In the genomic region with DNA sequence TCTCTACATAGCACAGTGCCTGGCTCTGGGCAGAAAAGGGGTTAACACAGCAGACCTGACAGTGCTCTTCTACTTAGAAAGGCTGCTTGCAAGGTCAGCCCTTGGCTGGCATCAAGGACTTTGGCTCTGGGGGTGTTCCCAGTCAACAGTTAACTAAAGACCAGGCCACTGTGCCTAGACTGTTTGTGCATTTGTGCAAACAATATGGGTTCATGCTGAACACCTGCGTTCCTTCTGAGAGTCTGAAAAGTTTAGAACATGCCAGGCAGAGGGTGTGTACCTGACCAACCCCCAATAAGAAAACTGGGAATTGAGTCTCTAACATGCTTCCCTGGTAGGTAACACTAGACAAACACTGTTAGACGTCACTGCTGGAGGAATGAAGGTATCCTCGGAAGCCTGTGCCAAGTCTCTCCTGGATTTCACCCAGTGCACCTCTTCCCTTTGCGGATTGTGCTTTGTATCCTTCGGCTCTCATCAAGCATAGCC, we compare ENCODE assay signal across 27 cellular contexts.
DNase-seq lines count a peak whose midpoint lies in the region; ATAC-seq and TF ChIP-seq lines count a peak whose summit lies in the region.
"Had no signal": no experiment of that assay in that cellular context is flagged by ENCODE, and none has a peak within 500 bp of the region (broad histone marks: within the 10 kb centered on the region; RNA-seq: fewer than 3 reads in every experiment).

No MANE protein-coding gene starts in this region.

- H3K27ac ChIP-seq in GM23338 (ENCODE audit: low read depth) = no peak overlapping the region
- no peak overlapping the region for H3K27ac ChIP-seq in endodermal cell (ENCODE audit: low read depth, low read length)
- H3K27ac ChIP-seq in prostate gland = peak overlapping the region; percentile 68 to 78
- no peak overlapping the region for H3K27ac ChIP-seq in SJCRH30
- H3K27ac ChIP-seq: ascending aorta, parathyroid adenoma, sigmoid colon, suprapubic skin, uterus, VCaP had no signal

- H3K4me3 ChIP-seq in GM23338 (no peak overlapping the region), endodermal cell (ENCODE audit: low read length) (peak overlapping the region; percentile 60), prostate gland (no peak overlapping the region), SJCRH30 (no peak overlapping the region)
- H3K4me3 ChIP-seq: ascending aorta, lung, sigmoid colon, suprapubic skin, uterus had no signal

- H3K9me3 ChIP-seq in endodermal cell (ENCODE audit: control insufficient read depth, low read length) (peaks cover 15% of the 10 kb centered on the region), prostate gland (no peaks in the 10 kb centered on the region), SJCRH30 (replicated peaks) (no peaks in the 10 kb centered on the region; the same call in 1 of the 2 replicates)
- H3K9me3 ChIP-seq: ascending aorta, sigmoid colon, suprapubic skin, uterus had no signal

- H3F3A ChIP-seq in GM23338 (replicated peaks; ENCODE audit: low read depth) = no peaks in the 10 kb centered on the region

- H3K27me3 Mint-ChIP-seq in GM23338 (ENCODE audit: insufficient read depth, low read depth, poor library complexity) (no peaks in the 10 kb centered on the region), endodermal cell (ENCODE audit: insufficient read depth) (no peaks in the 10 kb centered on the region)
- H3K27me3 Mint-ChIP-seq: activated naive CD8-positive, alpha-beta T cell treated with anti-CD3 and anti-CD28 coated beads for 36 hours; IgD-negative memory B cell; stimulated activated naive B cell treated with anti-CD40 and anti-IgM and Interleukin-4, amounts not matched to agents 10 μg/mL and 1 μg/mL and 100 μg/mL, for 72 hours had no signal

- no peaks in the 10 kb centered on the region for H3K9me3 Mint-ChIP-seq in GM23338
- H3K9me3 Mint-ChIP-seq in endodermal cell = peaks cover 5% of the 10 kb centered on the region

- WGBS in endodermal cell (ENCODE audit: insufficient coverage in 1 of 2, insufficient read length in 1 of 2), 2 experiments = 85 to 88% methylated on average over 3 to 5 of the region's 5 CpGs
- 41% methylated on average over 5 of the region's 5 CpGs for WGBS in prostate gland

- no peaks in the 10 kb centered on the region for H4K20me1 ChIP-seq in GM23338 (replicated peaks; ENCODE audit: insufficient read depth)

- no peak overlapping the region for H3K27ac Mint-ChIP-seq in GM23338
- peak overlapping the region; percentile 71 for H3K27ac Mint-ChIP-seq in endodermal cell
- H3K27ac Mint-ChIP-seq: activated naive CD8-positive, alpha-beta T cell treated with anti-CD3 and anti-CD28 coated beads for 36 hours; IgD-negative memory B cell; stimulated activated naive B cell treated with anti-CD40 and anti-IgM and Interleukin-4, amounts not matched to agents 10 μg/mL and 1 μg/mL and 100 μg/mL, for 72 hours had no signal

- intact Hi-C loops in prostate gland (cut with DNase I) = no loop called here

- ATAC-seq in GM23338 = peak; percentile 73
- no peak for ATAC-seq in HG02973 (IDR thresholded peaks at IDR 0.05; ENCODE audit: unreplicated experiment)
- ATAC-seq: stimulated activated naive B cell treated with anti-CD40 and anti-IgM and Interleukin-4, amounts not matched to agents 10 μg/mL and 1 μg/mL and 100 μg/mL, for 72 hours had no signal

- H3K4me1 ChIP-seq in GM23338 (ENCODE audit: insufficient read depth) (peaks cover 24% of the 10 kb centered on the region), endodermal cell (ENCODE audit: control insufficient read depth, insufficient read depth, low read length) (peaks cover 19% of the 10 kb centered on the region), prostate gland (replicated peaks) (no peaks in the 10 kb centered on the region), SJCRH30 (no peaks in the 10 kb centered on the region)
- H3K4me1 ChIP-seq: ascending aorta, parathyroid adenoma, sigmoid colon, uterus had no signal

- H3K27me3 ChIP-seq in GM23338 (ENCODE audit: insufficient read depth) (no peaks in the 10 kb centered on the region), endodermal cell (ENCODE audit: control insufficient read depth, insufficient read depth, low read length, poor library complexity, severe bottlenecking) (no peaks in the 10 kb centered on the region), prostate gland (replicated peaks; ENCODE audit: insufficient read depth) (no peaks in the 10 kb centered on the region), SJCRH30 (no peaks in the 10 kb centered on the region)
- H3K27me3 ChIP-seq: ascending aorta, sigmoid colon, suprapubic skin, uterus had no signal

- H3K4me1 Mint-ChIP-seq in GM23338 (peaks cover 24% of the 10 kb centered on the region), endodermal cell (peaks cover 36% of the 10 kb centered on the region)
- H3K4me1 Mint-ChIP-seq: activated naive CD8-positive, alpha-beta T cell treated with anti-CD3 and anti-CD28 coated beads for 36 hours; IgD-negative memory B cell; stimulated activated naive B cell treated with anti-CD40 and anti-IgM and Interleukin-4, amounts not matched to agents 10 μg/mL and 1 μg/mL and 100 μg/mL, for 72 hours had no signal

- DNase-seq in GM23338 (ENCODE audit: low spot score) (peak; percentile 15), NCI-H2196 treated with DMSO at 0.1 percent for 48 hours (lab: John Stamatoyannopoulos, UW; ENCODE audit: unreplicated experiment) (peak; percentile 12), endodermal cell (no peak), prostate gland (ENCODE audit: low spot score) (peak; percentile 77), D341Med (ENCODE audit: low spot score) (no peak), SJCRH30 (no peak)
- DNase-seq: activated CD4-positive, alpha-beta T cell treated with anti-CD3 and anti-CD28 coated beads for 48 hours; activated effector memory CD4-positive, alpha-beta T cell treated with anti-CD3 and anti-CD28 coated beads, Interleukin-2, amount 50 U/mL, for 16 hours; activated naive CD8-positive, alpha-beta T cell treated with anti-CD3 and anti-CD28 coated beads for 36 hours; activated T-cell treated with anti-CD3 and anti-CD28 coated beads, Interleukin-2, amount 50 U/mL, for 1 hour; GOT3; islet precursor cell; NCI-H2081 treated with DMSO at 0.1 percent for 48 hours; NCI-H446 treated with DMSO at 0.1 percent for 48 hours; NCI-H82; sigmoid colon; stimulated activated naive B cell treated with anti-CD40 and anti-IgM and Interleukin-4, amounts not matched to agents 10 μg/mL and 1 μg/mL and 100 μg/mL, for 72 hours; T-helper 9 cell; uterus had no signal

- no peak overlapping the region; the same call in 1 of the 2 replicates for H2AFZ ChIP-seq in GM23338
- H2AFZ ChIP-seq: parathyroid adenoma had no signal

- H3K79me2 ChIP-seq in GM23338 (replicated peaks; ENCODE audit: insufficient read depth) = no peaks in the 10 kb centered on the region
- H3K79me2 ChIP-seq: parathyroid adenoma had no signal

- TF ChIP-seq CTCF in GM23338 (conservative IDR thresholded peaks at IDR 0.05; ENCODE audit: low read depth in 2 of 2) (no peak), endodermal cell (conservative IDR thresholded peaks at IDR 0.05) (no peak), prostate gland (IDR thresholded peaks at IDR 0.05) (no peak)

- TF ChIP-seq POLR2A in prostate gland (IDR thresholded peaks at IDR 0.05) = no peak

- H3K36me3 Mint-ChIP-seq in GM23338 (ENCODE audit: low read depth) = no peaks in the 10 kb centered on the region
- peaks cover 7% of the 10 kb centered on the region for H3K36me3 Mint-ChIP-seq in endodermal cell (ENCODE audit: low read depth)
- H3K36me3 Mint-ChIP-seq: activated naive CD8-positive, alpha-beta T cell treated with anti-CD3 and anti-CD28 coated beads for 36 hours; IgD-negative memory B cell; stimulated activated naive B cell treated with anti-CD40 and anti-IgM and Interleukin-4, amounts not matched to agents 10 μg/mL and 1 μg/mL and 100 μg/mL, for 72 hours had no signal

- no peaks in the 10 kb centered on the region for H3K36me3 ChIP-seq in GM23338 (ENCODE audit: insufficient read depth)
- H3K36me3 ChIP-seq in endodermal cell (ENCODE audit: control insufficient read depth, insufficient read depth, low read length) = no peaks in the 10 kb centered on the region
- no peaks in the 10 kb centered on the region for H3K36me3 ChIP-seq in prostate gland
- no peaks in the 10 kb centered on the region for H3K36me3 ChIP-seq in SJCRH30
- H3K36me3 ChIP-seq: ascending aorta, sigmoid colon, suprapubic skin, uterus had no signal

- H3K4me2 ChIP-seq in GM23338 = peak overlapping the region; percentile 63; the same call in 1 of the 2 replicates

- H3K4me3 Mint-ChIP-seq in GM23338 (no peak overlapping the region), endodermal cell (peak overlapping the region; percentile 7)
- H3K4me3 Mint-ChIP-seq: activated naive CD8-positive, alpha-beta T cell treated with anti-CD3 and anti-CD28 coated beads for 36 hours; IgD-negative memory B cell; neural crest cell; stimulated activated naive B cell treated with anti-CD40 and anti-IgM and Interleukin-4, amounts not matched to agents 10 μg/mL and 1 μg/mL and 100 μg/mL, for 72 hours had no signal

- H3K9ac ChIP-seq in endodermal cell (ENCODE audit: extremely low read depth, low read length, poor library complexity, severe bottlenecking) = no peak overlapping the region
- H3K9ac ChIP-seq: parathyroid adenoma had no signal

- no peaks in the 10 kb centered on the region for H3K9me2 ChIP-seq in GM23338 (ENCODE audit: insufficient read depth)

TF ChIP-seq in GM23338, 12 proteins besides CTCF, POLR2A, EP300 and RAD21 (continues in another document):
- TF ChIP-seq, protein P1, sequence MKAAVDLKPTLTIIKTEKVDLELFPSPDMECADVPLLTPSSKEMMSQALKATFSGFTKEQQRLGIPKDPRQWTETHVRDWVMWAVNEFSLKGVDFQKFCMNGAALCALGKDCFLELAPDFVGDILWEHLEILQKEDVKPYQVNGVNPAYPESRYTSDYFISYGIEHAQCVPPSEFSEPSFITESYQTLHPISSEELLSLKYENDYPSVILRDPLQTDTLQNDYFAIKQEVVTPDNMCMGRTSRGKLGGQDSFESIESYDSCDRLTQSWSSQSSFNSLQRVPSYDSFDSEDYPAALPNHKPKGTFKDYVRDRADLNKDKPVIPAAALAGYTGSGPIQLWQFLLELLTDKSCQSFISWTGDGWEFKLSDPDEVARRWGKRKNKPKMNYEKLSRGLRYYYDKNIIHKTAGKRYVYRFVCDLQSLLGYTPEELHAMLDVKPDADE (IDR thresholded peaks at IDR 0.05) = no peak
- TF ChIP-seq POLR2AphosphoS5 (IDR thresholded peaks at IDR 0.05; ENCODE audit: low read depth) (no peak), ZNF114 (CRISPR knock-in tag; IDR thresholded peaks at IDR 0.05) (no peak)

Comparison
In these comparisons a context has a peak if more than half of its experiments do, and no peak if none do; other contexts are left out.
1. DNase-seq: peak in GM23338 (single experiment), NCI-H2196 treated with DMSO at 0.1 percent for 48 hours (single experiment) and prostate gland (single experiment); none in endodermal cell (single experiment), D341Med (single experiment) and SJCRH30 (0 of 2).
2. H3K27ac ChIP-seq: peak in prostate gland (2 of 2); none in GM23338 (single experiment), endodermal cell (single experiment) and SJCRH30 (single experiment).